ENCODE assay signal across 8 cellular contexts in the genomic region with DNA sequence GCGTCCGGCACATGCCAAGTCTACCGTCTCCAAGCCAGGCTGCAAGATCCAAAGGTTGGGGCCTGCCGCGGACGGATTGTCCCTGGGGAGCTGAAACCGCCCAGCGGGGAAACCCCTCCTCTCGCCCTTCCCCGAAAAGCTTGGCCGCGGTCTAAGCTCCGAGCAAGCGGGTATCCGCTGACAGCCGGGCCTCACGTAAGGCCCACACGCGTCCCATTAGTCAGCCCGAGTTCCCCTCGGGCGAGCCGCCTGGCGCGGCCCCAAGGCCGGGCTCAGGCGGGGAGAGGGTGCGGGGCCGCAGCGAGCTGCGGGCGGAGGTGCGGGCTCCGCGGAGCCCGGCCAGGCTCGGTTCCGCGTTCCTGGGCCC. TPM values are rescaled to one million over a fixed set of nuclear protein-coding genes. Genes with fewer than 3 reads are reported as not detected.
A peak's percentile ranks its signal among the peaks of the same experiment; 100 is the strongest.
DNase-seq lines count a peak whose midpoint lies in the region; ATAC-seq and TF ChIP-seq lines count a peak whose summit lies in the region.

No MANE protein-coding gene starts in this region.

- peak overlapping the region; percentile 46 for H3K27ac Mint-ChIP-seq in type B pancreatic cell

- WGBS in body of pancreas, 2 donors, result no CpG with 5 or more reads among the region's 39 CpGs
- 2% methylated on average over 39 of the region's 39 CpGs for WGBS in liver

- H3K4me1 ChIP-seq in body of pancreas (peaks cover 47% of the 10 kb centered on the region), liver (ENCODE audit: control insufficient read depth in 4 of 4, insufficient read depth in 4 of 4, low read length in 3 of 4) (peaks cover 8 to 44% (median 22%) of the 10 kb centered on the region in 4 donors)

- H3K27ac ChIP-seq in body of pancreas (peak overlapping the region; percentile 88 to 98 (median 94)), liver (ENCODE audit: low read depth in 1 of 2, low read length in 2 of 2) (peak overlapping the region; percentile 84 to 97)

- H3K36me3 ChIP-seq in body of pancreas (replicated peaks in 1 of 2; ENCODE audit: insufficient read depth in 1 of 2, low read depth in 2 of 2), result no peaks in the 10 kb centered on the region
- no peaks in the 10 kb centered on the region for H3K36me3 ChIP-seq in liver (ENCODE audit: control insufficient read depth in 4 of 4, insufficient read depth in 3 of 4, low read depth in 1 of 4, low read length in 3 of 4)

- H3K27me3 Mint-ChIP-seq in type B pancreatic cell, result peaks cover 3% of the 10 kb centered on the region

- peaks cover 17% of the 10 kb centered on the region for H3K4me1 Mint-ChIP-seq in type B pancreatic cell (ENCODE audit: unreplicated experiment)

- no peaks in the 10 kb centered on the region for H3K36me3 Mint-ChIP-seq in type B pancreatic cell

- no peak for TF ChIP-seq POLR2A in body of pancreas (IDR thresholded peaks at IDR 0.05)

- DNase-seq in AG08396 (ENCODE audit: low spot score) (peak; percentile 70), LNCaP clone FGC (ENCODE audit: low read depth) (no peak), body of pancreas (peak; percentile 55 to 67 (median 62)), type B pancreatic cell (ENCODE audit: extremely low spot score, unreplicated experiment) (no peak), NCI-H345 treated with DMSO at 0.1 percent for 48 hours (lab: John Stamatoyannopoulos, UW; ENCODE audit: unreplicated experiment) (no peak), germinal center (ENCODE audit: low spot score) (no peak)

- H3K9me3 ChIP-seq in body of pancreas (no peaks in the 10 kb centered on the region), liver (ENCODE audit: control insufficient read depth in 4 of 4, low read length in 3 of 4) (no peaks in the 10 kb centered on the region)

- peak overlapping the region; percentile 70 for H3K4me3 Mint-ChIP-seq in type B pancreatic cell

- TF ChIP-seq CTCF in LNCaP clone FGC (IDR thresholded peaks at IDR 0.05; ENCODE audit: control insufficient read depth, extremely low read depth, insufficient read depth) (no peak), body of pancreas (IDR thresholded peaks at IDR 0.05) (no peak), liver (IDR thresholded peaks at IDR 0.05; ENCODE audit: low read depth, low read length, missing input control) (no peak), type B pancreatic cell (conservative IDR thresholded peaks at IDR 0.05) (no peak)

- peak overlapping the region; percentile 13 to 84 for H3K9ac ChIP-seq in liver (ENCODE audit: low read depth in 1 of 2, low read length in 2 of 2)

- H3K9me3 Mint-ChIP-seq in type B pancreatic cell, result no peaks in the 10 kb centered on the region

- intact Hi-C loops in body of pancreas (cut with DNase I), result no loop called here

- peak in 1 of 2 donors; percentile 43 for TF ChIP-seq RAD21 in liver (IDR thresholded peaks at IDR 0.05)

- ATAC-seq in GM18498 (IDR thresholded peaks at IDR 0.05; ENCODE audit: unreplicated experiment) (peak; percentile 43), body of pancreas (peak; percentile 10)

- H3K4me3 ChIP-seq in LNCaP clone FGC (ENCODE audit: low read depth, low read length) (peak overlapping the region; percentile 59), body of pancreas (no peak overlapping the region), liver (ENCODE audit: low read depth in 1 of 3, low read length in 3 of 3) (peak overlapping the region in 2 of 3 donors; percentile 42 to 69)

- H3K27me3 ChIP-seq in body of pancreas (no peaks in the 10 kb centered on the region), liver (ENCODE audit: control insufficient read depth in 4 of 4, insufficient read depth in 4 of 4, low read length in 3 of 4) (no peaks in the 10 kb centered on the region)

TF ChIP-seq in liver, 16 proteins besides CTCF, POLR2A, EP300 and RAD21:
- no peak for TF ChIP-seq JUND (IDR thresholded peaks at IDR 0.05)
- no peak for TF ChIP-seq FOXA2 (IDR thresholded peaks at IDR 0.05)
- no peak for TF ChIP-seq TAF1 (conservative IDR thresholded peaks at IDR 0.05)
- peak; percentile 38 for TF ChIP-seq YY1 (IDR thresholded peaks at IDR 0.05)
- TF ChIP-seq HNF4G (IDR thresholded peaks at IDR 0.05), result no peak
- TF ChIP-seq RXRA (IDR thresholded peaks at IDR 0.05), result peak; percentile 22 to 42
- TF ChIP-seq EGR1 (IDR thresholded peaks at IDR 0.05; ENCODE audit: low read depth in 2 of 2), result no peak
- TF ChIP-seq, protein P1, sequence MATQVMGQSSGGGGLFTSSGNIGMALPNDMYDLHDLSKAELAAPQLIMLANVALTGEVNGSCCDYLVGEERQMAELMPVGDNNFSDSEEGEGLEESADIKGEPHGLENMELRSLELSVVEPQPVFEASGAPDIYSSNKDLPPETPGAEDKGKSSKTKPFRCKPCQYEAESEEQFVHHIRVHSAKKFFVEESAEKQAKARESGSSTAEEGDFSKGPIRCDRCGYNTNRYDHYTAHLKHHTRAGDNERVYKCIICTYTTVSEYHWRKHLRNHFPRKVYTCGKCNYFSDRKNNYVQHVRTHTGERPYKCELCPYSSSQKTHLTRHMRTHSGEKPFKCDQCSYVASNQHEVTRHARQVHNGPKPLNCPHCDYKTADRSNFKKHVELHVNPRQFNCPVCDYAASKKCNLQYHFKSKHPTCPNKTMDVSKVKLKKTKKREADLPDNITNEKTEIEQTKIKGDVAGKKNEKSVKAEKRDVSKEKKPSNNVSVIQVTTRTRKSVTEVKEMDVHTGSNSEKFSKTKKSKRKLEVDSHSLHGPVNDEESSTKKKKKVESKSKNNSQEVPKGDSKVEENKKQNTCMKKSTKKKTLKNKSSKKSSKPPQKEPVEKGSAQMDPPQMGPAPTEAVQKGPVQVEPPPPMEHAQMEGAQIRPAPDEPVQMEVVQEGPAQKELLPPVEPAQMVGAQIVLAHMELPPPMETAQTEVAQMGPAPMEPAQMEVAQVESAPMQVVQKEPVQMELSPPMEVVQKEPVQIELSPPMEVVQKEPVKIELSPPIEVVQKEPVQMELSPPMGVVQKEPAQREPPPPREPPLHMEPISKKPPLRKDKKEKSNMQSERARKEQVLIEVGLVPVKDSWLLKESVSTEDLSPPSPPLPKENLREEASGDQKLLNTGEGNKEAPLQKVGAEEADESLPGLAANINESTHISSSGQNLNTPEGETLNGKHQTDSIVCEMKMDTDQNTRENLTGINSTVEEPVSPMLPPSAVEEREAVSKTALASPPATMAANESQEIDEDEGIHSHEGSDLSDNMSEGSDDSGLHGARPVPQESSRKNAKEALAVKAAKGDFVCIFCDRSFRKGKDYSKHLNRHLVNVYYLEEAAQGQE (IDR thresholded peaks at IDR 0.05), result peak; percentile 18
- TF ChIP-seq, protein P2, sequence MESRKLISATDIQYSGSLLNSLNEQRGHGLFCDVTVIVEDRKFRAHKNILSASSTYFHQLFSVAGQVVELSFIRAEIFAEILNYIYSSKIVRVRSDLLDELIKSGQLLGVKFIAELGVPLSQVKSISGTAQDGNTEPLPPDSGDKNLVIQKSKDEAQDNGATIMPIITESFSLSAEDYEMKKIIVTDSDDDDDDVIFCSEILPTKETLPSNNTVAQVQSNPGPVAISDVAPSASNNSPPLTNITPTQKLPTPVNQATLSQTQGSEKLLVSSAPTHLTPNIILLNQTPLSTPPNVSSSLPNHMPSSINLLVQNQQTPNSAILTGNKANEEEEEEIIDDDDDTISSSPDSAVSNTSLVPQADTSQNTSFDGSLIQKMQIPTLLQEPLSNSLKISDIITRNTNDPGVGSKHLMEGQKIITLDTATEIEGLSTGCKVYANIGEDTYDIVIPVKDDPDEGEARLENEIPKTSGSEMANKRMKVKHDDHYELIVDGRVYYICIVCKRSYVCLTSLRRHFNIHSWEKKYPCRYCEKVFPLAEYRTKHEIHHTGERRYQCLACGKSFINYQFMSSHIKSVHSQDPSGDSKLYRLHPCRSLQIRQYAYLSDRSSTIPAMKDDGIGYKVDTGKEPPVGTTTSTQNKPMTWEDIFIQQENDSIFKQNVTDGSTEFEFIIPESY (IDR thresholded peaks at IDR 0.05), result no peak
- TF ChIP-seq GABPA (IDR thresholded peaks at IDR 0.05 in 1 of 2, conservative IDR thresholded peaks at IDR 0.05 in 1 of 2), result no peak
- peak; percentile 36 to 37 for TF ChIP-seq HNF4A (conservative IDR thresholded peaks at IDR 0.05)
- TF ChIP-seq FOXA1 (IDR thresholded peaks at IDR 0.05), result no peak
- TF ChIP-seq NR2F2 (IDR thresholded peaks at IDR 0.05), result no peak
- TF ChIP-seq SP1 (IDR thresholded peaks at IDR 0.05), result peak; percentile 50
- TF ChIP-seq, protein P3, sequence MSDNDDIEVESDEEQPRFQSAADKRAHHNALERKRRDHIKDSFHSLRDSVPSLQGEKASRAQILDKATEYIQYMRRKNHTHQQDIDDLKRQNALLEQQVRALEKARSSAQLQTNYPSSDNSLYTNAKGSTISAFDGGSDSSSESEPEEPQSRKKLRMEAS (IDR thresholded peaks at IDR 0.05), result no peak
- TF ChIP-seq, protein P4, sequence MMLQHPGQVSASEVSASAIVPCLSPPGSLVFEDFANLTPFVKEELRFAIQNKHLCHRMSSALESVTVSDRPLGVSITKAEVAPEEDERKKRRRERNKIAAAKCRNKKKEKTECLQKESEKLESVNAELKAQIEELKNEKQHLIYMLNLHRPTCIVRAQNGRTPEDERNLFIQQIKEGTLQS (IDR thresholded peaks at IDR 0.05), result no peak

RNA-seq across cellular contexts. Expression of a gene that starts 6.9 kb away (rescaled TPM):
- total RNA-seq in body of pancreas (10 to 100 TPM; 13.2 to 23.6 TPM), liver (10 to 100 TPM; 15.1 to 23.0 TPM), type B pancreatic cell (ENCODE audit: low replicate concordance) (27.2 and 37.3 TPM in 2 replicates)
- 1 to 10 TPM; 5.6 to 6.8 TPM for polyA plus RNA-seq in liver

Comparison
In these comparisons a context has a peak if more than half of its experiments do, and no peak if none do; other contexts are left out.
1. DNase-seq: peak in AG08396 (single experiment) and body of pancreas (4 of 4); none in LNCaP clone FGC (single experiment), type B pancreatic cell (single experiment), NCI-H345 treated with DMSO at 0.1 percent for 48 hours (single experiment) and germinal center (single experiment).
2. H3K4me3 ChIP-seq: peak in LNCaP clone FGC (single experiment) and liver (2 of 3); none in body of pancreas (0 of 2).